Comparison of ENCODE assay signal across 22 cellular contexts in genomic region chr16:1788095-1788707, GRCh38. TPM values are rescaled to one million over a fixed set of nuclear protein-coding genes. Genes with fewer than 3 reads are reported as not detected.
DNase-seq lines count a peak whose midpoint lies in the region; ATAC-seq and TF ChIP-seq lines count a peak whose summit lies in the region.
"Had no signal": no experiment of that assay in that cellular context is flagged by ENCODE, and none has a peak within 500 bp of the region (broad histone marks: within the 10 kb centered on the region; RNA-seq: fewer than 3 reads in every experiment).

No MANE protein-coding gene starts in this region.

- no peak for TF ChIP-seq CTCF in upper lobe of right lung (IDR thresholded peaks at IDR 0.05)

- H3K27me3 ChIP-seq in upper lobe of right lung, result no peaks in the 10 kb centered on the region
- H3K27me3 ChIP-seq: hepatocyte, thyroid gland had no signal

- peaks cover 14% of the 10 kb centered on the region for H3K4me1 Mint-ChIP-seq in activated naive CD8-positive, alpha-beta T cell treated with anti-CD3 and anti-CD28 coated beads, Interleukin-2, amount 50 U/mL, for 24 hours

- H3K27me3 Mint-ChIP-seq in activated naive CD8-positive, alpha-beta T cell treated with anti-CD3 and anti-CD28 coated beads, Interleukin-2, amount 50 U/mL, for 24 hours, result no peaks in the 10 kb centered on the region
- H3K27me3 Mint-ChIP-seq: activated naive CD8-positive, alpha-beta T cell; stimulated activated naive CD8-positive, alpha-beta T cell treated with anti-CD3 and anti-CD28 coated beads, Interleukin-15, Interleukin-2, amounts not matched to agents 100 ng/mL and 50 ng/mL, for 24 hours had no signal

- no peaks in the 10 kb centered on the region for H3K9me3 ChIP-seq in upper lobe of right lung
- H3K9me3 ChIP-seq: thyroid gland had no signal

- no peak overlapping the region for H3K4me3 Mint-ChIP-seq in activated naive CD8-positive, alpha-beta T cell treated with anti-CD3 and anti-CD28 coated beads, Interleukin-2, amount 50 U/mL, for 24 hours
- H3K4me3 Mint-ChIP-seq: activated naive CD8-positive, alpha-beta T cell; stimulated activated naive CD8-positive, alpha-beta T cell treated with anti-CD3 and anti-CD28 coated beads, Interleukin-15, Interleukin-2, amounts not matched to agents 100 ng/mL and 50 ng/mL, for 24 hours had no signal

- intact Hi-C loops in left cardiac atrium (cut with DNase I) (no loop called here), Right ventricle myocardium inferior (cut with DNase I) (loop anchor here (5.0 kb wide), 1 partner anchor 34 kb away; no protein-coding TSS in a partner anchor), upper lobe of right lung (cut with DNase I) (no loop called here)

- peaks cover 29% of the 10 kb centered on the region for H3K36me3 ChIP-seq in upper lobe of right lung

- peak; percentile 19 for DNase-seq in left cardiac atrium
- DNase-seq in Right ventricle myocardium inferior (ENCODE audit: missing footprints), result no peak
- peak; percentile 47 for DNase-seq in islet precursor cell
- peak; percentile 66 for DNase-seq in upper lobe of right lung
- DNase-seq in activated naive CD8-positive, alpha-beta T cell treated with anti-CD3 and anti-CD28 coated beads, Interleukin-2, amount 50 U/mL, for 24 hours, result no peak
- DNase-seq: cerebellar nuclear complex, NCI-H1092, NCI-H1930, NCI-H2227 treated with DMSO at 0.1 percent for 48 hours, NCI-H748 treated with DMSO at 0.1 percent for 48 hours, SHP77, SW 1271, thyroid gland had no signal

- no peak overlapping the region for H3K4me3 ChIP-seq in upper lobe of right lung
- H3K4me3 ChIP-seq: hepatocyte, thyroid gland had no signal

- no peaks in the 10 kb centered on the region for H3K9me3 Mint-ChIP-seq in activated naive CD8-positive, alpha-beta T cell treated with anti-CD3 and anti-CD28 coated beads, Interleukin-2, amount 50 U/mL, for 24 hours
- H3K9me3 Mint-ChIP-seq: stimulated activated naive CD8-positive, alpha-beta T cell treated with anti-CD3 and anti-CD28 coated beads, Interleukin-15, Interleukin-2, amounts not matched to agents 100 ng/mL and 50 ng/mL, for 24 hours had no signal

- ATAC-seq in left cardiac atrium, result no peak
- no peak for ATAC-seq in Right ventricle myocardium inferior
- no peak for ATAC-seq in upper lobe of right lung
- no peak for ATAC-seq in activated naive CD8-positive, alpha-beta T cell treated with anti-CD3 and anti-CD28 coated beads, Interleukin-2, amount 50 U/mL, for 24 hours
- ATAC-seq in HG02642 (IDR thresholded peaks at IDR 0.05; ENCODE audit: poor library complexity, unreplicated experiment), result no peak

- no peak overlapping the region for H3K27ac ChIP-seq in upper lobe of right lung
- H3K27ac ChIP-seq: C4-2B, epithelial cell of prostate, hepatocyte, thyroid gland had no signal

- H3K36me3 Mint-ChIP-seq in activated naive CD8-positive, alpha-beta T cell treated with anti-CD3 and anti-CD28 coated beads, Interleukin-2, amount 50 U/mL, for 24 hours (ENCODE audit: low read depth), result peaks cover 4% of the 10 kb centered on the region
- H3K36me3 Mint-ChIP-seq: activated naive CD8-positive, alpha-beta T cell had no signal

- H3K27ac Mint-ChIP-seq in activated naive CD8-positive, alpha-beta T cell treated with anti-CD3 and anti-CD28 coated beads, Interleukin-2, amount 50 U/mL, for 24 hours, result no peak overlapping the region
- H3K27ac Mint-ChIP-seq: activated naive CD8-positive, alpha-beta T cell; stimulated activated naive CD8-positive, alpha-beta T cell treated with anti-CD3 and anti-CD28 coated beads, Interleukin-15, Interleukin-2, amounts not matched to agents 100 ng/mL and 50 ng/mL, for 24 hours had no signal

- peaks cover 8% of the 10 kb centered on the region for H3K4me1 ChIP-seq in upper lobe of right lung

RNA-seq across cellular contexts. Expression of gene IGFALS, which starts 5.3 kb away (rescaled TPM):
- total RNA-seq in left cardiac atrium, result not detected
- total RNA-seq in Right ventricle myocardium inferior, result not detected
- 2.5 TPM for total RNA-seq in upper lobe of right lung
- total RNA-seq: activated CD8-positive, alpha-beta memory T cell treated with anti-CD3 and anti-CD28 coated beads for 36 hours; fibroblast of villous mesenchyme; LHCN-M2 had no signal

RNA-seq across cellular contexts. Expression of gene NUBP2, which starts 5.4 kb away (rescaled TPM):
- total RNA-seq in left cardiac atrium (10 to 100 TPM; 32.5 to 33.6 TPM), Right ventricle myocardium inferior (37.9 TPM), upper lobe of right lung (38.9 TPM)

RNA-seq across cellular contexts. Expression of gene SPSB3, which starts 5.8 kb away (rescaled TPM):
- total RNA-seq in left cardiac atrium (10 to 100 TPM; 25.9 to 27.7 TPM), Right ventricle myocardium inferior (36.1 TPM), upper lobe of right lung (43.0 TPM)

RNA-seq across cellular contexts. Expression of gene MRPS34, which starts 15.3 kb away (rescaled TPM):
- total RNA-seq in left cardiac atrium (10 to 100 TPM; 57.0 to 69.2 TPM), Right ventricle myocardium inferior (80.8 TPM), upper lobe of right lung (62.7 TPM)

RNA-seq across cellular contexts. Expression of gene EME2, which starts 15.6 kb away (rescaled TPM):
- total RNA-seq in left cardiac atrium (10 to 100 TPM in 1 of 2 donors, 1 to 10 TPM in 1; 6.9 to 11.9 TPM), Right ventricle myocardium inferior (8.2 TPM), upper lobe of right lung (19.2 TPM)

Comparison
In these comparisons a context has a peak if more than half of its experiments do, and no peak if none do; other contexts are left out.
1. DNase-seq: peak in left cardiac atrium (single experiment), islet precursor cell (single experiment) and upper lobe of right lung (single experiment); none in Right ventricle myocardium inferior (single experiment) and activated naive CD8-positive, alpha-beta T cell treated with anti-CD3 and anti-CD28 coated beads, Interleukin-2, amount 50 U/mL, for 24 hours (single experiment).